ENCODE assay signal across 11 cellular contexts in genomic region chr2:168751104-168751768, GRCh38. TPM values are rescaled to one million over a fixed set of nuclear protein-coding genes. Genes with fewer than 3 reads are reported as not detected.
DNase-seq lines count a peak whose midpoint lies in the region; ATAC-seq and TF ChIP-seq lines count a peak whose summit lies in the region.
"Had no signal": no experiment of that assay in that cellular context is flagged by ENCODE, and none has a peak within 500 bp of the region (broad histone marks: within the 10 kb centered on the region; RNA-seq: fewer than 3 reads in every experiment).

No MANE protein-coding gene starts in this region.

- no peaks in the 10 kb centered on the region for H3K27me3 Mint-ChIP-seq in activated CD4-positive, alpha-beta memory T cell treated with anti-CD3 and anti-CD28 coated beads for 36 hours

- DNase-seq in CD1c-positive myeloid dendritic cell (ENCODE audit: extremely low spot score) (peak; percentile 2), NK-92 (lab: John Stamatoyannopoulos, UW; ENCODE audit: unreplicated experiment) (no peak), NCI-H69 (lab: John Stamatoyannopoulos, UW) (no peak), RWPE1 (ENCODE audit: low spot score) (no peak), COR-L47 (lab: John Stamatoyannopoulos, UW) (no peak)
- DNase-seq in activated CD4-positive, alpha-beta memory T cell treated with anti-CD3 and anti-CD28 coated beads for 36 hours, result peak; percentile 49

- no peak for TF ChIP-seq CTCF in RWPE1 (conservative IDR thresholded peaks at IDR 0.05; ENCODE audit: low read depth)

- H3K4me1 Mint-ChIP-seq in activated CD4-positive, alpha-beta memory T cell treated with anti-CD3 and anti-CD28 coated beads for 36 hours (ENCODE audit: low read depth), result peaks cover 63% of the 10 kb centered on the region

- POLR2A ChIA-PET in activated CD4-positive, alpha-beta memory T cell treated with anti-CD3 and anti-CD28 coated beads for 36 hours (lab: Charles Lee), result interaction anchor here (1.0 kb wide), 1 partner anchor 10 kb away, joined by 3 read pairs; no protein-coding TSS in a partner anchor
- POLR2A ChIA-PET in RWPE1 (lab: Yijun Ruan, JAX; ENCODE audit: low non-redundant PET), result no interaction called here

- peak; percentile 80 for ATAC-seq in GM18868 (IDR thresholded peaks at IDR 0.05; ENCODE audit: unreplicated experiment)
- peak; percentile 88 for ATAC-seq in HG02938 (IDR thresholded peaks at IDR 0.05; ENCODE audit: unreplicated experiment)

- no peak overlapping the region for H3K27ac ChIP-seq in RWPE1
- H3K27ac ChIP-seq: VCaP had no signal

- H3K9me3 Mint-ChIP-seq in activated CD4-positive, alpha-beta memory T cell treated with anti-CD3 and anti-CD28 coated beads for 36 hours, result no peaks in the 10 kb centered on the region

- H3K4me3 Mint-ChIP-seq in activated CD4-positive, alpha-beta memory T cell treated with anti-CD3 and anti-CD28 coated beads for 36 hours, result no peak overlapping the region

- H3K27ac Mint-ChIP-seq in activated CD4-positive, alpha-beta memory T cell treated with anti-CD3 and anti-CD28 coated beads for 36 hours, result peak overlapping the region; percentile 3

- intact Hi-C loops in activated CD4-positive, alpha-beta memory T cell treated with anti-CD3 and anti-CD28 coated beads for 36 hours (cut with micrococcal nuclease), result loop anchor here (1.0 to 10.0 kb wide), 4 partner anchors 33 to 616 kb away; partner anchors contain the start of gene STK39

- CTCF ChIA-PET in activated CD4-positive, alpha-beta memory T cell treated with anti-CD3 and anti-CD28 coated beads for 36 hours (lab: Charles Lee), result no interaction called here
- CTCF ChIA-PET in RWPE1 (lab: Yijun Ruan, JAX), result no interaction called here

- H3K36me3 Mint-ChIP-seq in activated CD4-positive, alpha-beta memory T cell treated with anti-CD3 and anti-CD28 coated beads for 36 hours, result peaks cover 4% of the 10 kb centered on the region

RNA-seq across cellular contexts. Expression of gene NOSTRIN, which starts 51.2 kb away (rescaled TPM):
- not detected for total RNA-seq in activated CD4-positive, alpha-beta memory T cell treated with anti-CD3 and anti-CD28 coated beads for 36 hours
- total RNA-seq: Daoy, LHCN-M2 had no signal

Comparison
In these comparisons a context has a peak if more than half of its experiments do, and no peak if none do; other contexts are left out.
1. DNase-seq: peak in CD1c-positive myeloid dendritic cell (single experiment) and activated CD4-positive, alpha-beta memory T cell treated with anti-CD3 and anti-CD28 coated beads for 36 hours (single experiment); none in NK-92 (single experiment), NCI-H69 (single experiment), RWPE1 (single experiment) and COR-L47 (single experiment).